9 cellular contexts compared by ENCODE assay signal in the genomic region with DNA sequence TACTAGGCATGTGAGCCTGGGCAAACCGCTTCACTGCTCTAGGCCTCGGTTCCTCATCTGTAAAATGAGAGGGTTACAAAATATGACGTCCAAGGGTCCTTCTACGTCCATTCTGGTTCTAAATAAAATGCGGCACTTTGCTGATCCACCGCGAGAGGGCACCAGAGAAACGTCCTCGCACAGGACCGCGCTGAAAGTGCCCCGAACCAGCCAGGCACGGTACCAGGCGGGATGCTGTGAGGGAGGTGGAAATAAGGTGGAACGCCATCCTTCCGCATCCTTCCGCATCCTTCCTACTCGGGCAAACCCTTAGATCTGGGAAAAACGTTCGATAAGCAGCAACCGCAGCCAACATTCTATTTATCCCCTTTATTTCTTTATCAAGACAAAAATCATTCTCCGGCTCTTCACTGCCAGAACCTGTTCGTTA.
A peak's percentile ranks its signal among the peaks of the same experiment; 100 is the strongest.
DNase-seq lines count a peak whose midpoint lies in the region; ATAC-seq, FAIRE-seq and TF ChIP-seq lines count a peak whose summit lies in the region.
"Had no signal": no experiment of that assay in that cellular context is flagged by ENCODE, and none has a peak within 500 bp of the region (broad histone marks: within the 10 kb centered on the region; RNA-seq: fewer than 3 reads in every experiment).

No MANE protein-coding gene starts in this region.

- H3K9me3 Mint-ChIP-seq in astrocyte (ENCODE audit: unreplicated experiment) = no peaks in the 10 kb centered on the region

- no peak overlapping the region for H2AFZ ChIP-seq in astrocyte (ENCODE audit: low read depth, low read length)

- peak; percentile 49 for DNase-seq in COR-L47 (lab: John Stamatoyannopoulos, UW)
- peak; percentile 68 for DNase-seq in H4 (ENCODE audit: low spot score)
- DNase-seq in NCI-H2029 (lab: John Stamatoyannopoulos, UW) = peak; percentile 30
- DNase-seq in T-helper 22 cell (ENCODE audit: low read depth) = peak; percentile 44
- DNase-seq in astrocyte (ENCODE audit: low read depth) = peak; percentile 30
- peak; percentile 54 for DNase-seq in iPS DF 6.9 (ENCODE audit: low read depth, low spot score)
- DNase-seq in stimulated activated CD4-positive, alpha-beta T cell treated with anti-CD3 and anti-CD28 coated beads, Interleukin-15, amount 100 ng/mL, for 1 hour (ENCODE audit: low read depth in 1 of 2, low spot score in 1 of 2) = peak; percentile 47 to 63

- H3K27ac Mint-ChIP-seq in astrocyte (ENCODE audit: unreplicated experiment) = no peak overlapping the region

- peak; percentile 90 for TF ChIP-seq CTCF in astrocyte (IDR thresholded peaks at IDR 0.05; ENCODE audit: insufficient read depth, low read depth, low read length)

- no peak overlapping the region for H3K4me3 Mint-ChIP-seq in astrocyte (ENCODE audit: unreplicated experiment)

- H3K36me3 ChIP-seq in astrocyte (ENCODE audit: insufficient read depth, low read length) = no peaks in the 10 kb centered on the region
- H3K36me3 ChIP-seq in iPS DF 6.9 (ENCODE audit: control insufficient read depth, insufficient read depth, low read length) = no peaks in the 10 kb centered on the region

- FAIRE-seq in astrocyte (lab: Jason Lieb, UNC) = peak; percentile 63
- FAIRE-seq: TTC549 had no signal

- no CpG with 5 or more reads among the region's 23 CpGs for WGBS in iPS DF 6.9 (ENCODE audit: insufficient coverage, insufficient read length)

- no peak overlapping the region for H3K4me2 ChIP-seq in astrocyte (ENCODE audit: low read length)

- no peaks in the 10 kb centered on the region for H3K36me3 Mint-ChIP-seq in astrocyte (ENCODE audit: low read depth, unreplicated experiment)

- no peaks in the 10 kb centered on the region for H3K79me2 ChIP-seq in astrocyte (ENCODE audit: insufficient read depth, low read length)

- H3K9me3 ChIP-seq in astrocyte (ENCODE audit: insufficient read depth, low read depth, low read length) (no peaks in the 10 kb centered on the region), iPS DF 6.9 (ENCODE audit: control insufficient read depth, insufficient read depth, low read length) (no peaks in the 10 kb centered on the region)

- no peaks in the 10 kb centered on the region for H3K27me3 ChIP-seq in astrocyte (ENCODE audit: insufficient read depth, low read length)
- no peaks in the 10 kb centered on the region for H3K27me3 ChIP-seq in iPS DF 6.9 (ENCODE audit: control insufficient read depth, insufficient read depth, low read length)

- H3K4me1 ChIP-seq in astrocyte (ENCODE audit: insufficient read depth, low read length) (no peaks in the 10 kb centered on the region), iPS DF 6.9 (ENCODE audit: control insufficient read depth, insufficient read depth, low read length) (no peaks in the 10 kb centered on the region)

- no peak overlapping the region for H3K27ac ChIP-seq in astrocyte (ENCODE audit: low read depth, low read length)
- no peak overlapping the region for H3K27ac ChIP-seq in iPS DF 6.9 (ENCODE audit: low read length)

- H3K4me1 Mint-ChIP-seq in astrocyte (ENCODE audit: low read depth, unreplicated experiment) = no peaks in the 10 kb centered on the region

- no peak overlapping the region for H3K4me3 ChIP-seq in astrocyte (ENCODE audit: insufficient read depth, low read depth, low read length)
- H3K4me3 ChIP-seq in iPS DF 6.9 (ENCODE audit: low read length) = no peak overlapping the region

- ATAC-seq in HG03432 (IDR thresholded peaks at IDR 0.05; ENCODE audit: unreplicated experiment) = no peak

- no peak overlapping the region for H3K9ac ChIP-seq in astrocyte (ENCODE audit: low read length)

- no peaks in the 10 kb centered on the region for H4K20me1 ChIP-seq in astrocyte (ENCODE audit: insufficient read depth, low read length)

- H3K27me3 Mint-ChIP-seq in astrocyte (ENCODE audit: low read depth, unreplicated experiment) = peaks cover 9% of the 10 kb centered on the region
